In genomic region chr1:160357286-160358002, GRCh38 we compare ENCODE assay signal across 15 cellular contexts. TPM values are rescaled to one million over a fixed set of nuclear protein-coding genes. Genes with fewer than 3 reads are reported as not detected.
A peak's percentile ranks its signal among the peaks of the same experiment; 100 is the strongest.
DNase-seq lines count a peak whose midpoint lies in the region; ATAC-seq lines count a peak whose summit lies in the region.
"Had no signal": no experiment of that assay in that cellular context is flagged by ENCODE, and none has a peak within 500 bp of the region (broad histone marks: within the 10 kb centered on the region; RNA-seq: fewer than 3 reads in every experiment).

No MANE protein-coding gene starts in this region.

- POLR2A ChIA-PET in T-cell (lab: Charles Lee): no interaction called here

- peaks cover 69% of the 10 kb centered on the region for H3K4me1 ChIP-seq in adipocyte (ENCODE audit: control insufficient read depth, insufficient read depth, low read length)

- H3K27me3 ChIP-seq in adipocyte (replicated peaks; ENCODE audit: control insufficient read depth, insufficient read depth, low read length): no peaks in the 10 kb centered on the region

- peaks cover 1% of the 10 kb centered on the region for H3K4me1 Mint-ChIP-seq in activated naive CD8-positive, alpha-beta T cell (ENCODE audit: low read depth)
- H3K4me1 Mint-ChIP-seq in activated naive CD8-positive, alpha-beta T cell treated with anti-CD3 and anti-CD28 coated beads, Interleukin-2, amount 50 U/mL, for 24 hours: no peaks in the 10 kb centered on the region
- H3K4me1 Mint-ChIP-seq in memory B cell (peaks cover 4% of the 10 kb centered on the region), T-cell (no peaks in the 10 kb centered on the region)
- H3K4me1 Mint-ChIP-seq in activated naive CD4-positive, alpha-beta T cell treated with anti-CD3 and anti-CD28 coated beads for 36 hours (ENCODE audit: low read depth): peaks cover 5% of the 10 kb centered on the region

- H3K4me3 Mint-ChIP-seq in activated naive CD8-positive, alpha-beta T cell: no peak overlapping the region
- H3K4me3 Mint-ChIP-seq in activated naive CD8-positive, alpha-beta T cell treated with anti-CD3 and anti-CD28 coated beads, Interleukin-2, amount 50 U/mL, for 24 hours: no peak overlapping the region
- no peak overlapping the region for H3K4me3 Mint-ChIP-seq in memory B cell
- H3K4me3 Mint-ChIP-seq in activated naive CD4-positive, alpha-beta T cell treated with anti-CD3 and anti-CD28 coated beads for 36 hours: no peak overlapping the region
- H3K4me3 Mint-ChIP-seq in T-cell: no peak overlapping the region
- H3K4me3 Mint-ChIP-seq: CD4-positive, alpha-beta T cell had no signal

- peaks cover 67% of the 10 kb centered on the region for H3K36me3 ChIP-seq in adipocyte (ENCODE audit: control insufficient read depth, insufficient read depth, low read length, severe bottlenecking)

- H3K9me3 ChIP-seq in adipocyte (ENCODE audit: control insufficient read depth, low read length): no peaks in the 10 kb centered on the region

- ATAC-seq in activated naive CD8-positive, alpha-beta T cell treated with anti-CD3 and anti-CD28 coated beads, Interleukin-2, amount 50 U/mL, for 24 hours: no peak
- ATAC-seq in memory B cell (ENCODE audit: low read depth): no peak
- no peak for ATAC-seq in esophagus mucosa
- ATAC-seq in GM21723 (IDR thresholded peaks at IDR 0.05; ENCODE audit: unreplicated experiment): no peak
- ATAC-seq in T-cell (replicated peaks in 1 of 4): no peak
- ATAC-seq: PC-3 had no signal

- H3K27ac Mint-ChIP-seq in activated naive CD8-positive, alpha-beta T cell: peak overlapping the region; percentile 5
- H3K27ac Mint-ChIP-seq in activated naive CD8-positive, alpha-beta T cell treated with anti-CD3 and anti-CD28 coated beads, Interleukin-2, amount 50 U/mL, for 24 hours: no peak overlapping the region
- peak overlapping the region; percentile 33 for H3K27ac Mint-ChIP-seq in memory B cell
- H3K27ac Mint-ChIP-seq in activated naive CD4-positive, alpha-beta T cell treated with anti-CD3 and anti-CD28 coated beads for 36 hours: no peak overlapping the region
- H3K27ac Mint-ChIP-seq in T-cell: no peak overlapping the region
- H3K27ac Mint-ChIP-seq: CD4-positive, alpha-beta T cell had no signal

- peaks cover 22% of the 10 kb centered on the region for H3K36me3 Mint-ChIP-seq in activated naive CD8-positive, alpha-beta T cell
- peaks cover 52% of the 10 kb centered on the region for H3K36me3 Mint-ChIP-seq in activated naive CD8-positive, alpha-beta T cell treated with anti-CD3 and anti-CD28 coated beads, Interleukin-2, amount 50 U/mL, for 24 hours (ENCODE audit: low read depth)
- H3K36me3 Mint-ChIP-seq in memory B cell: peaks cover 56% of the 10 kb centered on the region
- peaks cover 34% of the 10 kb centered on the region for H3K36me3 Mint-ChIP-seq in activated naive CD4-positive, alpha-beta T cell treated with anti-CD3 and anti-CD28 coated beads for 36 hours (ENCODE audit: low read depth)
- peaks cover 69% of the 10 kb centered on the region for H3K36me3 Mint-ChIP-seq in T-cell

- H3K9ac ChIP-seq in adipocyte (ENCODE audit: low read length): peak overlapping the region; percentile 54

- no peaks in the 10 kb centered on the region for H3K27me3 Mint-ChIP-seq in activated naive CD8-positive, alpha-beta T cell
- no peaks in the 10 kb centered on the region for H3K27me3 Mint-ChIP-seq in activated naive CD8-positive, alpha-beta T cell treated with anti-CD3 and anti-CD28 coated beads, Interleukin-2, amount 50 U/mL, for 24 hours
- H3K27me3 Mint-ChIP-seq in memory B cell (no peaks in the 10 kb centered on the region), T-cell (no peaks in the 10 kb centered on the region)
- no peaks in the 10 kb centered on the region for H3K27me3 Mint-ChIP-seq in activated naive CD4-positive, alpha-beta T cell treated with anti-CD3 and anti-CD28 coated beads for 36 hours (ENCODE audit: low read depth)
- H3K27me3 Mint-ChIP-seq: CD4-positive, alpha-beta T cell had no signal

- no peak overlapping the region for H3K4me3 ChIP-seq in adipocyte (ENCODE audit: low read length)

- CTCF ChIA-PET in activated naive CD4-positive, alpha-beta T cell treated with anti-CD3 and anti-CD28 coated beads for 36 hours (lab: Charles Lee): interaction anchor here (1.3 kb wide), 1 partner anchor 164 kb away, joined by 5 read pairs; no protein-coding TSS in a partner anchor
- CTCF ChIA-PET in T-cell (lab: Charles Lee): no interaction called here

- intact Hi-C loops in activated naive CD4-positive, alpha-beta T cell treated with anti-CD3 and anti-CD28 coated beads for 36 hours (cut with micrococcal nuclease): no loop called here

- H3K9me3 Mint-ChIP-seq in activated naive CD8-positive, alpha-beta T cell (ENCODE audit: low read depth): no peaks in the 10 kb centered on the region
- no peaks in the 10 kb centered on the region for H3K9me3 Mint-ChIP-seq in activated naive CD8-positive, alpha-beta T cell treated with anti-CD3 and anti-CD28 coated beads, Interleukin-2, amount 50 U/mL, for 24 hours
- H3K9me3 Mint-ChIP-seq in memory B cell (no peaks in the 10 kb centered on the region), T-cell (no peaks in the 10 kb centered on the region)
- H3K9me3 Mint-ChIP-seq in activated naive CD4-positive, alpha-beta T cell treated with anti-CD3 and anti-CD28 coated beads for 36 hours: no peaks in the 10 kb centered on the region
- H3K9me3 Mint-ChIP-seq: CD4-positive, alpha-beta T cell had no signal

- no peak for DNase-seq in activated naive CD8-positive, alpha-beta T cell treated with anti-CD3 and anti-CD28 coated beads, Interleukin-2, amount 50 U/mL, for 24 hours
- DNase-seq in adipocyte (ENCODE audit: low read depth) (no peak), memory B cell (ENCODE audit: low spot score in 2 of 2) (no peak), T-cell (no peak)
- DNase-seq in activated naive CD4-positive, alpha-beta T cell treated with anti-CD3 and anti-CD28 coated beads for 36 hours: no peak
- DNase-seq: AML-193; CD4-positive, alpha-beta T cell; KBM-7; NCI-H1092; NCI-H345; PC-3 had no signal

RNA-seq across cellular contexts. Expression of gene NHLH1, which starts 9.4 kb away (rescaled TPM):
- total RNA-seq in esophagus mucosa: 0.08 TPM
- under 1 TPM in 1 of 2 experiments, not detected in 1; 0.07 TPM for total RNA-seq in activated naive CD4-positive, alpha-beta T cell treated with anti-CD3 and anti-CD28 coated beads for 36 hours
- under 1 TPM in 3 of 5 donors, not detected in 2; 0.16 to 0.38 (median 0.38) TPM for total RNA-seq in T-cell
- total RNA-seq: Daoy, PC-3 had no signal

RNA-seq across cellular contexts. Expression of gene NCSTN, which starts 14.3 kb away (rescaled TPM):
- total RNA-seq in esophagus mucosa (60.1 TPM), T-cell (10 to 100 TPM; 62.2 to 78.9 (median 71.8) TPM)
- 10 to 100 TPM; 27.4 to 29.4 TPM for total RNA-seq in activated naive CD4-positive, alpha-beta T cell treated with anti-CD3 and anti-CD28 coated beads for 36 hours

RNA-seq across cellular contexts. Expression of gene COPA, which starts 14.4 kb away (rescaled TPM):
- total RNA-seq in esophagus mucosa (93.9 TPM), T-cell (100 to 1,000 TPM; 106 to 126 (median 111) TPM)
- total RNA-seq in activated naive CD4-positive, alpha-beta T cell treated with anti-CD3 and anti-CD28 coated beads for 36 hours: 100 to 1,000 TPM in 1 of 2 experiments, 10 to 100 TPM in 1; 97.8 to 101 TPM

RNA-seq across cellular contexts. Expression of gene VANGL2, which starts 42.9 kb away (rescaled TPM):
- total RNA-seq in esophagus mucosa: 12.3 TPM
- under 1 TPM in 1 of 2 experiments, not detected in 1; 0.27 TPM for total RNA-seq in activated naive CD4-positive, alpha-beta T cell treated with anti-CD3 and anti-CD28 coated beads for 36 hours
- total RNA-seq in T-cell: under 1 TPM in 3 of 5 donors, not detected in 2; 0.16 to 0.26 (median 0.20) TPM
- total RNA-seq: CD4-positive, alpha-beta T cell had no signal

Comparison
In these comparisons a context has a peak if more than half of its experiments do, and no peak if none do; other contexts are left out.
1. H3K27ac Mint-ChIP-seq: peak in activated naive CD8-positive, alpha-beta T cell (single experiment) and memory B cell (single experiment); none in activated naive CD8-positive, alpha-beta T cell treated with anti-CD3 and anti-CD28 coated beads, Interleukin-2, amount 50 U/mL, for 24 hours (single experiment), activated naive CD4-positive, alpha-beta T cell treated with anti-CD3 and anti-CD28 coated beads for 36 hours (single experiment) and T-cell (0 of 2).